In genomic region chr11:78809931-78810481, GRCh38 we compare ENCODE assay signal across 19 cellular contexts.
DNase-seq lines count a peak whose midpoint lies in the region; ATAC-seq and TF ChIP-seq lines count a peak whose summit lies in the region.
"Had no signal": no experiment of that assay in that cellular context is flagged by ENCODE, and none has a peak within 500 bp of the region (broad histone marks: within the 10 kb centered on the region; RNA-seq: fewer than 3 reads in every experiment).

No MANE protein-coding gene starts in this region.

- peak overlapping the region; percentile 63 for H3K4me3 Mint-ChIP-seq in nephron progenitor cell
- H3K4me3 Mint-ChIP-seq: activated T-cell treated with anti-CD3 and anti-CD28 coated beads, Interleukin-2, amount 50 U/mL, for 24 hours; dendritic cell treated with granulocyte-macrophage colony-stimulating factor and Interleukin-4, amounts not matched to agents 40 ng/mL and 50 ng/mL, for 4 days; naive B cell; stimulated activated naive CD8-positive, alpha-beta T cell treated with anti-CD3 and anti-CD28 coated beads, Interleukin-15, Interleukin-2, amounts not matched to agents 100 ng/mL and 50 ng/mL, for 24 hours had no signal

- TF ChIP-seq POLR2A in vagina (IDR thresholded peaks at IDR 0.05): no peak

- no peaks in the 10 kb centered on the region for H3K9me3 Mint-ChIP-seq in nephron progenitor cell
- H3K9me3 Mint-ChIP-seq: activated T-cell treated with anti-CD3 and anti-CD28 coated beads, Interleukin-2, amount 50 U/mL, for 24 hours; dendritic cell treated with granulocyte-macrophage colony-stimulating factor and Interleukin-4, amounts not matched to agents 40 ng/mL and 50 ng/mL, for 4 days; stimulated activated naive CD8-positive, alpha-beta T cell treated with anti-CD3 and anti-CD28 coated beads, Interleukin-15, Interleukin-2, amounts not matched to agents 100 ng/mL and 50 ng/mL, for 24 hours had no signal

- no peak for ATAC-seq in Right ventricle myocardium superior (ENCODE audit: poor library complexity)
- no peak for ATAC-seq in GM21717 (IDR thresholded peaks at IDR 0.05; ENCODE audit: unreplicated experiment)
- ATAC-seq: A549 had no signal

- H3K79me2 ChIP-seq in fibroblast of lung (ENCODE audit: control insufficient read depth, insufficient read depth, low read length): no peaks in the 10 kb centered on the region

- DNase-seq in right atrium auricular region (ENCODE audit: low spot score) (no peak), Right ventricle myocardium superior (no peak), fibroblast of lung (ENCODE audit: low read depth in 2 of 2) (peak in 1 of 2 donors; percentile 94), nephron progenitor cell (no peak), vagina (ENCODE audit: extremely low spot score in 2 of 2) (no peak), pons (ENCODE audit: low spot score) (no peak), NCI-H2029 treated with DMSO at 0.1 percent for 48 hours (lab: John Stamatoyannopoulos, UW) (no peak)
- DNase-seq: activated CD4-positive, alpha-beta T cell treated with anti-CD3 and anti-CD28 coated beads for 1 hour; activated T-cell treated with anti-CD3 and anti-CD28 coated beads, Interleukin-2, amount 50 U/mL, for 24 hours; HCEC 1CT; naive B cell; NCI-H526 had no signal

- peak overlapping the region; percentile 11 for H3K4me2 ChIP-seq in fibroblast of lung (ENCODE audit: extremely low read depth, insufficient read depth, low read length)
- H3K4me2 ChIP-seq: A549 had no signal

- H3K27me3 Mint-ChIP-seq in nephron progenitor cell (ENCODE audit: low read depth, poor library complexity): peaks cover 3% of the 10 kb centered on the region

- H3K36me3 ChIP-seq in right atrium auricular region: no peaks in the 10 kb centered on the region
- no peaks in the 10 kb centered on the region for H3K36me3 ChIP-seq in fibroblast of lung (ENCODE audit: control insufficient read depth, insufficient read depth, low read length)
- H3K36me3 ChIP-seq in vagina: no peaks in the 10 kb centered on the region

- intact Hi-C loops in Right ventricle myocardium superior (cut with DNase I): no loop called here
- intact Hi-C loops in vagina (cut with DNase I): no loop called here

- H3K9me3 ChIP-seq in right atrium auricular region (no peaks in the 10 kb centered on the region), fibroblast of lung (ENCODE audit: control insufficient read depth, insufficient read depth, low read depth, low read length) (no peaks in the 10 kb centered on the region), vagina (no peaks in the 10 kb centered on the region)
- H3K9me3 ChIP-seq: A549 had no signal

- peaks cover 90% of the 10 kb centered on the region for H3K4me1 Mint-ChIP-seq in nephron progenitor cell

- H3K4me3 ChIP-seq in right atrium auricular region: no peak overlapping the region
- H3K4me3 ChIP-seq in fibroblast of lung (replicated peaks in 1 of 4; ENCODE audit: control extremely low read depth in 1 of 4, insufficient read depth in 1 of 4, low read depth in 3 of 4, low read length in 4 of 4): no peak overlapping the region
- no peak overlapping the region for H3K4me3 ChIP-seq in vagina
- H3K4me3 ChIP-seq: A549, skin epidermis had no signal

- H3K27ac Mint-ChIP-seq in nephron progenitor cell: peak overlapping the region; percentile 98
- H3K27ac Mint-ChIP-seq: activated T-cell treated with anti-CD3 and anti-CD28 coated beads, Interleukin-2, amount 50 U/mL, for 24 hours; naive B cell; stimulated activated naive CD8-positive, alpha-beta T cell treated with anti-CD3 and anti-CD28 coated beads, Interleukin-15, Interleukin-2, amounts not matched to agents 100 ng/mL and 50 ng/mL, for 24 hours had no signal

- H3K4me1 ChIP-seq in right atrium auricular region (peaks cover 0 to 23% of the 10 kb centered on the region in 2 donors), fibroblast of lung (ENCODE audit: control insufficient read depth, extremely low read depth, insufficient read depth, low read length) (peaks cover 13% of the 10 kb centered on the region), vagina (peaks cover 23% of the 10 kb centered on the region)
- H3K4me1 ChIP-seq: A549 had no signal

- H3K36me3 Mint-ChIP-seq in nephron progenitor cell (ENCODE audit: low read depth): peaks cover 37% of the 10 kb centered on the region
- H3K36me3 Mint-ChIP-seq: naive B cell had no signal

- H3K27me3 ChIP-seq in right atrium auricular region: no peaks in the 10 kb centered on the region
- H3K27me3 ChIP-seq in fibroblast of lung (ENCODE audit: control insufficient read depth, insufficient read depth, low read length): no peaks in the 10 kb centered on the region
- H3K27me3 ChIP-seq in vagina: no peaks in the 10 kb centered on the region

- H2AFZ ChIP-seq in fibroblast of lung (ENCODE audit: low read length): peak overlapping the region; percentile 69

- H3K27ac ChIP-seq in right atrium auricular region (peak overlapping the region; percentile 32 to 72), fibroblast of lung (ENCODE audit: insufficient read depth, low read length) (peak overlapping the region; percentile 77), vagina (peak overlapping the region; percentile 58)
- H3K27ac ChIP-seq: A549, HL-60, RWPE1, skin epidermis had no signal

- H4K20me1 ChIP-seq in fibroblast of lung (ENCODE audit: control insufficient read depth, extremely low read depth, insufficient read depth, low read length): no peaks in the 10 kb centered on the region

- no peak overlapping the region for H3K9ac ChIP-seq in fibroblast of lung (ENCODE audit: insufficient read depth, low read length)

- TF ChIP-seq CTCF in right atrium auricular region (IDR thresholded peaks at IDR 0.05): no peak
- no peak for TF ChIP-seq CTCF in fibroblast of lung (conservative IDR thresholded peaks at IDR 0.05 in 1 of 2, IDR thresholded peaks at IDR 0.05 in 1 of 2; ENCODE audit: low read depth in 1 of 2, low read length in 2 of 2)
- no peak for TF ChIP-seq CTCF in nephron progenitor cell (IDR thresholded peaks at IDR 0.05)
- TF ChIP-seq CTCF in vagina (IDR thresholded peaks at IDR 0.05): no peak
